Comparison of ENCODE assay signal across 17 cellular contexts in the genomic region with DNA sequence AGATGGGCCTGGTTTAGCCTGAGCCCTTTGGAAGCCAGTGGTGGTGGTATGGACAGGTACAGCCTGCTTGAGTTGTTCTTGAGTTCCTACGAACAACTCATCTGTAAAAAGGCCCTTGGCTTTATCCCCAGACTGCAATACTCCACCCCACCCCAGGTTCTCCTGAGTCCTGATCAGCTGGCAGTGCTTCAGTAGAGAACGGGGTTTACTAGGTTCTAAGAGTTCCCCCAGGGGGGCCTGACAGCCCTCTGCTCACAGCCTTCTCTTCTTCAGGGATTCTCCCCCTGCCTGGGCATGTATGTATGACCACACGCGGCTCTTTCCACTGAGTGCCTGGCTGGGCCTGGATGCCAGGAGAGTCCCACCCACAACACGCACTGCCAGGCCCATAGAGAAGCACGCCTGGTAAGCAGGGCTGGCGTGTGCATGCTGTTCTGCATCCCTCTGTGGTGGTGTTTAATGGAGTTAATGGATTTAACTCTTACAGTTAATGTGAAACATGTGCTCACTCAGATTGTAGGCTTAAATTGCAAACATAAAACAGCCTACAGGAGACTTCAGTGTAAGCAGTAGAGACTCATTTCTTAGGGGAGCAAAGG. TPM values are rescaled to one million over a fixed set of nuclear protein-coding genes. Genes with fewer than 3 reads are reported as not detected.
DNase-seq lines count a peak whose midpoint lies in the region; ATAC-seq and TF ChIP-seq lines count a peak whose summit lies in the region.
"Had no signal": no experiment of that assay in that cellular context is flagged by ENCODE, and none has a peak within 500 bp of the region (broad histone marks: within the 10 kb centered on the region; RNA-seq: fewer than 3 reads in every experiment).

No MANE protein-coding gene starts in this region.

- H3K36me3 Mint-ChIP-seq in neural crest cell (ENCODE audit: low read depth): peaks cover 4% of the 10 kb centered on the region

- H3K27me3 ChIP-seq in gastroesophageal sphincter: no peaks in the 10 kb centered on the region
- H3K27me3 ChIP-seq: SJSA1 had no signal

- no peak for TF ChIP-seq EP300 in gastroesophageal sphincter (IDR thresholded peaks at IDR 0.05)

- H3K27ac Mint-ChIP-seq in neural crest cell (ENCODE audit: unreplicated experiment): peak overlapping the region; percentile 63
- H3K27ac Mint-ChIP-seq: B cell; CD4-positive, alpha-beta T cell had no signal

- no peak for TF ChIP-seq POLR2A in gastroesophageal sphincter (IDR thresholded peaks at IDR 0.05)

- no peaks in the 10 kb centered on the region for H3K9me3 Mint-ChIP-seq in neural crest cell
- H3K9me3 Mint-ChIP-seq: CD4-positive, alpha-beta T cell had no signal

- TF ChIP-seq CTCF in neural crest cell (conservative IDR thresholded peaks at IDR 0.05): no peak
- no peak for TF ChIP-seq CTCF in gastroesophageal sphincter (IDR thresholded peaks at IDR 0.05)

- no CpG with 5 or more reads among the region's 7 CpGs for WGBS in gastroesophageal sphincter (ENCODE audit: low coverage in 1 of 2), 2 donors

- H3K27me3 Mint-ChIP-seq in neural crest cell (ENCODE audit: low read depth): no peaks in the 10 kb centered on the region
- H3K27me3 Mint-ChIP-seq: B cell; CD4-positive, alpha-beta T cell had no signal

- no peaks in the 10 kb centered on the region for H3K4me1 Mint-ChIP-seq in neural crest cell
- H3K4me1 Mint-ChIP-seq: B cell had no signal

- H3K4me3 ChIP-seq in SK-N-MC (peak overlapping the region; percentile 33; the same call in 1 of the 2 replicates), gastroesophageal sphincter (no peak overlapping the region)
- H3K4me3 ChIP-seq: PC-9, SJSA1 had no signal

- ATAC-seq in esophagus mucosa: peak; percentile 55
- no peak for ATAC-seq in gastroesophageal sphincter
- no peak for ATAC-seq in HG02642 (IDR thresholded peaks at IDR 0.05; ENCODE audit: poor library complexity, unreplicated experiment)

- H3K27ac ChIP-seq in SK-N-MC (peak overlapping the region; percentile 89), gastroesophageal sphincter (no peak overlapping the region)
- H3K27ac ChIP-seq: PC-9, SJSA1 had no signal

- H3K9ac ChIP-seq in SK-N-MC (ENCODE audit: insufficient read length): peak overlapping the region; percentile 39

- H3K4me3 Mint-ChIP-seq in neural crest cell: no peak overlapping the region
- H3K4me3 Mint-ChIP-seq: B cell; CD4-positive, alpha-beta T cell had no signal

- H3K9me3 ChIP-seq in SK-N-MC (ENCODE audit: low read depth, low read length) (no peaks in the 10 kb centered on the region), gastroesophageal sphincter (no peaks in the 10 kb centered on the region)
- H3K9me3 ChIP-seq: SJSA1 had no signal

- H3K4me1 ChIP-seq in gastroesophageal sphincter: no peaks in the 10 kb centered on the region
- H3K4me1 ChIP-seq: SJSA1 had no signal

- H3K36me3 ChIP-seq in SK-N-MC (ENCODE audit: insufficient read depth, low read length) (no peaks in the 10 kb centered on the region), gastroesophageal sphincter (peaks cover 0 to 98% of the 10 kb centered on the region in 2 donors)

- DNase-seq in SK-N-MC (ENCODE audit: low read depth, low spot score) (peak; percentile 60), neural crest cell (ENCODE audit: low read depth, low spot score) (no peak), HK-2 (ENCODE audit: unreplicated experiment) (no peak), pons (ENCODE audit: low spot score) (no peak)
- DNase-seq: CD4-positive, alpha-beta T cell; EL; KG1; NCI-H1048; NCI-H1436 treated with DMSO at 0.1 percent for 48 hours; NCI-H2029 treated with DMSO at 0.1 percent for 48 hours; NCI-H510A had no signal

RNA-seq across cellular contexts. Expression of a gene that starts 44.3 kb away (rescaled TPM):
- total RNA-seq in esophagus mucosa (20.0 TPM), neural crest cell (0.55 and 0.89 TPM in 2 replicates), gastroesophageal sphincter (1 to 10 TPM in 1 of 4 donors, under 1 TPM in 2, not detected in 1; 0.31 to 3.3 (median 0.62) TPM)
